Comparison of ENCODE assay signal across 33 cellular contexts in genomic region chr14:101039755-101040138, GRCh38.
"Had no signal": no experiment of that assay in that cellular context is flagged by ENCODE, and none has a peak within 500 bp of the region (broad histone marks: within the 10 kb centered on the region; RNA-seq: fewer than 3 reads in every experiment).

No MANE protein-coding gene starts in this region.

- H3K4me1 Mint-ChIP-seq: activated CD4-positive, alpha-beta T cell treated with anti-CD3 and anti-CD28 coated beads for 36 hours; activated CD4-positive, alpha-beta T cell treated with anti-CD3 and anti-CD28 coated beads, Interleukin-2, amount 10 ng/mL, durations not matched to agents 24 days and 14 days; activated CD8-positive, alpha-beta memory T cell treated with anti-CD3 and anti-CD28 coated beads, Interleukin-2, amount 10 ng/mL, durations not matched to agents 7 days and 5 days; activated naive CD4-positive, alpha-beta T cell treated with anti-CD3 and anti-CD28 coated beads, Interleukin-2, amount 10 ng/mL, durations not matched to agents 7 days and 5 days; activated naive CD8-positive, alpha-beta T cell treated with anti-CD3 and anti-CD28 coated beads, Interleukin-2, amount 10 ng/mL, durations not matched to agents 7 days and 5 days; brain; T-cell had no signal

- H3K27me3 ChIP-seq: ascending aorta, breast epithelium, cardiac muscle cell, dorsolateral prefrontal cortex had no signal

- H3K4me3 Mint-ChIP-seq: activated CD4-positive, alpha-beta memory T cell treated with anti-CD3 and anti-CD28 coated beads for 36 hours; activated CD4-positive, alpha-beta T cell treated with anti-CD3 and anti-CD28 coated beads for 36 hours; activated CD4-positive, alpha-beta T cell treated with anti-CD3 and anti-CD28 coated beads, Interleukin-2, amount 10 ng/mL, durations not matched to agents 24 days and 14 days; activated CD8-positive, alpha-beta memory T cell treated with anti-CD3 and anti-CD28 coated beads, Interleukin-2, amount 10 ng/mL, durations not matched to agents 7 days and 5 days; activated CD8-positive, alpha-beta T cell treated with anti-CD3 and anti-CD28 coated beads, Interleukin-2, amount 10 ng/mL, durations not matched to agents 7 days and 5 days; activated naive CD4-positive, alpha-beta T cell treated with anti-CD3 and anti-CD28 coated beads, Interleukin-2, amount 10 ng/mL, durations not matched to agents 7 days and 5 days; activated naive CD8-positive, alpha-beta T cell treated with anti-CD3 and anti-CD28 coated beads, Interleukin-2, amount 10 ng/mL, durations not matched to agents 7 days and 5 days; activated T-cell treated with anti-CD3 and anti-CD28 coated beads, Interleukin-2, amount 50 U/mL, for 72 hours; brain; dendritic cell treated with granulocyte-macrophage colony-stimulating factor and Interleukin-4, amounts not matched to agents 40 ng/mL and 50 ng/mL, for 4 days; endodermal cell; T-cell; T-helper 17 cell; T-helper 2 cell treated with Interferon-gamma antibody and Interleukin-4, amounts not matched to agents 5 μg/mL and 100 μg/mL, for 36 hours had no signal

- H3K4me3 ChIP-seq: ascending aorta, breast epithelium, cardiac muscle cell, coronary artery, dorsolateral prefrontal cortex had no signal

- H3K9me3 ChIP-seq: ascending aorta, breast epithelium had no signal

- H3K36me3 ChIP-seq: ascending aorta, breast epithelium, cardiac muscle cell had no signal

- ATAC-seq: activated CD4-positive, alpha-beta T cell treated with anti-CD3 and anti-CD28 coated beads for 36 hours; activated CD8-positive, alpha-beta memory T cell treated with anti-CD3 and anti-CD28 coated beads, Interleukin-2, amount 10 ng/mL, durations not matched to agents 7 days and 5 days; activated CD8-positive, alpha-beta T cell treated with anti-CD3 and anti-CD28 coated beads, Interleukin-2, amount 10 ng/mL, durations not matched to agents 7 days and 5 days; activated naive CD4-positive, alpha-beta T cell treated with anti-CD3 and anti-CD28 coated beads, Interleukin-2, amount 50 U/mL, for 72 hours; activated T-cell treated with anti-CD3 and anti-CD28 coated beads, Interleukin-2, amount 50 U/mL, for 72 hours; esophagus mucosa; T-cell; T-helper 17 cell had no signal

- H3K9me3 Mint-ChIP-seq: activated CD4-positive, alpha-beta memory T cell treated with anti-CD3 and anti-CD28 coated beads for 36 hours; activated CD4-positive, alpha-beta T cell treated with anti-CD3 and anti-CD28 coated beads, Interleukin-2, amount 10 ng/mL, durations not matched to agents 24 days and 14 days; activated naive CD4-positive, alpha-beta T cell treated with anti-CD3 and anti-CD28 coated beads, Interleukin-2, amount 10 ng/mL, durations not matched to agents 7 days and 5 days; activated naive CD4-positive, alpha-beta T cell treated with anti-CD3 and anti-CD28 coated beads, Interleukin-2, amount 50 U/mL, for 72 hours; activated naive CD8-positive, alpha-beta T cell treated with anti-CD3 and anti-CD28 coated beads, Interleukin-2, amount 10 ng/mL, durations not matched to agents 7 days and 5 days; activated T-cell treated with anti-CD3 and anti-CD28 coated beads, Interleukin-2, amount 50 U/mL, for 72 hours; dendritic cell treated with granulocyte-macrophage colony-stimulating factor and Interleukin-4, amounts not matched to agents 40 ng/mL and 50 ng/mL, for 4 days; endodermal cell; T-cell; T-helper 2 cell treated with Interferon-gamma antibody and Interleukin-4, amounts not matched to agents 5 μg/mL and 100 μg/mL, for 36 hours had no signal

- H3K27ac ChIP-seq: ascending aorta, breast epithelium, cardiac muscle cell, coronary artery, dorsolateral prefrontal cortex had no signal

- H3K27me3 Mint-ChIP-seq: activated CD4-positive, alpha-beta T cell treated with anti-CD3 and anti-CD28 coated beads, Interleukin-2, amount 10 ng/mL, durations not matched to agents 24 days and 14 days; activated CD8-positive, alpha-beta memory T cell treated with anti-CD3 and anti-CD28 coated beads, Interleukin-2, amount 10 ng/mL, durations not matched to agents 7 days and 5 days; activated naive CD4-positive, alpha-beta T cell treated with anti-CD3 and anti-CD28 coated beads, Interleukin-2, amount 10 ng/mL, durations not matched to agents 7 days and 5 days; activated naive CD8-positive, alpha-beta T cell treated with anti-CD3 and anti-CD28 coated beads, Interleukin-2, amount 10 ng/mL, durations not matched to agents 7 days and 5 days; dendritic cell treated with granulocyte-macrophage colony-stimulating factor and Interleukin-4, amounts not matched to agents 40 ng/mL and 50 ng/mL, for 4 days; T-cell had no signal

- H3K36me3 Mint-ChIP-seq: activated CD4-positive, alpha-beta memory T cell treated with anti-CD3 and anti-CD28 coated beads for 36 hours; activated CD8-positive, alpha-beta memory T cell treated with anti-CD3 and anti-CD28 coated beads, Interleukin-2, amount 10 ng/mL, durations not matched to agents 7 days and 5 days; activated naive CD4-positive, alpha-beta T cell treated with anti-CD3 and anti-CD28 coated beads, Interleukin-2, amount 10 ng/mL, durations not matched to agents 7 days and 5 days; activated naive CD4-positive, alpha-beta T cell treated with anti-CD3 and anti-CD28 coated beads, Interleukin-2, amount 50 U/mL, for 72 hours; activated naive CD8-positive, alpha-beta T cell treated with anti-CD3 and anti-CD28 coated beads, Interleukin-2, amount 10 ng/mL, durations not matched to agents 7 days and 5 days; T-cell had no signal

- H3K4me1 ChIP-seq: ascending aorta, breast epithelium had no signal

- DNase-seq: activated CD4-positive, alpha-beta memory T cell treated with anti-CD3 and anti-CD28 coated beads for 36 hours; activated CD4-positive, alpha-beta T cell treated with anti-CD3 and anti-CD28 coated beads for 36 hours; activated CD4-positive, alpha-beta T cell treated with anti-CD3 and anti-CD28 coated beads, Interleukin-2, amount 10 ng/mL, durations not matched to agents 24 days and 14 days; activated CD4-positive, CD25-positive, alpha-beta regulatory T cell; activated CD4-positive, CD25-positive, alpha-beta regulatory T cell treated with anti-CD3 and anti-CD28 coated beads, Interleukin-2, amount 50 U/mL, for 72 hours; activated CD8-positive, alpha-beta memory T cell treated with anti-CD3 and anti-CD28 coated beads, Interleukin-2, amount 10 ng/mL, durations not matched to agents 7 days and 5 days; activated CD8-positive, alpha-beta memory T cell treated with anti-CD3 and anti-CD28 coated beads, Interleukin-2, amount 50 U/mL, for 4 hours; activated CD8-positive, alpha-beta T cell treated with anti-CD3 and anti-CD28 coated beads, Interleukin-2, amount 10 ng/mL, durations not matched to agents 7 days and 5 days; activated gamma-delta T cell; activated naive CD4-positive, alpha-beta T cell; activated naive CD4-positive, alpha-beta T cell treated with anti-CD3 and anti-CD28 coated beads, Interleukin-2, amount 10 ng/mL, durations not matched to agents 7 days and 5 days; activated naive CD8-positive, alpha-beta T cell treated with anti-CD3 and anti-CD28 coated beads, Interleukin-2, amount 10 ng/mL, durations not matched to agents 7 days and 5 days; activated T-cell treated with anti-CD3 and anti-CD28 coated beads, Interleukin-2, amount 50 U/mL, for 1 hour; activated T-cell treated with anti-CD3 and anti-CD28 coated beads, Interleukin-2, amount 50 U/mL, for 72 hours; central memory CD4-positive, alpha-beta T cell; cerebellar nuclear complex; effector memory CD4-positive, alpha-beta T cell; endodermal cell; foreskin fibroblast; T-cell; T-helper 17 cell; T1000 had no signal

- FAIRE-seq: frontal cortex had no signal
